ENCODE assay signal across 37 cellular contexts in the genomic region with DNA sequence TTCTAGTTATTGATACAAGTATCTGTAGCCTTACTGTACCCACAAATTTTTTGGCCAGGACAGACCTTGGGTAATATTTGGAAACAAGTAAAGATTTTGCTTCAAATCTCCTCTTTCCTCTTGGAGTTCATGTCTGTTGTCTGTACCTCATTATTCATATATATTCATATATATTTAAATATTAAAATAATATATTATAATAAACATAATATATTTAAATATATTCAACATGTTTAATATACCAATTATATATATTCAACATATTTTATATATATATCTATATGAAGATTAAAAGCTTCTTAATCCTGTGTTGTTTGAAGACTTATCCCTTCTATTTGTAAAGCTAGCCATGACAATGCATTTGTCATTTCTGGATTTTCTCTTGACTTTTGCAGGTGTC. TPM values are rescaled to one million over a fixed set of nuclear protein-coding genes. Genes with fewer than 3 reads are reported as not detected.
"Had no signal": no experiment of that assay in that cellular context is flagged by ENCODE, and none has a peak within 500 bp of the region (broad histone marks: within the 10 kb centered on the region; RNA-seq: fewer than 3 reads in every experiment).

No MANE protein-coding gene starts in this region.

- H3K27me3 Mint-ChIP-seq: activated B cell treated with CpG ODN at 0.5 μM for 24 hours; activated CD4-positive, alpha-beta memory T cell treated with anti-CD3 and anti-CD28 coated beads for 36 hours; activated CD4-positive, alpha-beta T cell treated with anti-CD3 and anti-CD28 coated beads, Interleukin-2, amount 10 ng/mL, durations not matched to agents 24 days and 14 days; activated CD8-positive, alpha-beta memory T cell treated with anti-CD3 and anti-CD28 coated beads, Interleukin-2, amount 10 ng/mL, durations not matched to agents 7 days and 5 days; activated naive CD8-positive, alpha-beta T cell treated with anti-CD3 and anti-CD28 coated beads for 36 hours; activated T-cell treated with anti-CD3 and anti-CD28 coated beads, Interleukin-2, amount 50 U/mL, for 24 hours; activated T-helper 17 cell treated with anti-CD3 and anti-CD28 coated beads, Interleukin-2, amount 50 U/mL, for 72 hours had no signal

- H3K27me3 ChIP-seq: adrenal gland, body of pancreas, brain microvascular endothelial cell, breast epithelium had no signal

- H3K9me3 Mint-ChIP-seq: activated CD4-positive, alpha-beta T cell treated with anti-CD3 and anti-CD28 coated beads, Interleukin-2, amount 10 ng/mL, durations not matched to agents 24 days and 14 days; activated naive CD4-positive, alpha-beta T cell treated with anti-CD3 and anti-CD28 coated beads for 36 hours; activated naive CD8-positive, alpha-beta T cell treated with anti-CD3 and anti-CD28 coated beads for 36 hours; activated T-helper 1 cell treated with anti-CD3 and anti-CD28 coated beads, Interleukin-12 subunit alpha, Interleukin-12 subunit beta, Interleukin-2, Interleukin-4 antibody, amounts not matched to agents 30 ng/mL and 10 ng/mL and 1 ng/mL, durations not matched to agents 14 hours and 24 hours and 36 hours; activated T-helper 17 cell treated with anti-CD3 and anti-CD28 coated beads, Interleukin-2, amount 50 U/mL, for 72 hours; T-helper 1 cell treated with Interleukin-12 subunit alpha and Interleukin-12 subunit beta and Interleukin-4 antibody, amounts not matched to agents 30 μg/mL and 1 μg/mL, for 36 hours; T-helper 2 cell treated with Interferon-gamma antibody and Interleukin-4, amounts not matched to agents 5 μg/mL and 100 μg/mL, for 36 hours had no signal

- H3K4me1 ChIP-seq: adrenal gland, body of pancreas, breast epithelium had no signal

- FAIRE-seq: astrocyte had no signal

- DNase-seq: activated B cell treated with CpG ODN at 0.5 μM for 24 hours; activated CD4-positive, alpha-beta memory T cell treated with anti-CD3 and anti-CD28 coated beads for 36 hours; activated CD4-positive, alpha-beta T cell treated with anti-CD3 and anti-CD28 coated beads for 4 hours; activated CD4-positive, alpha-beta T cell treated with anti-CD3 and anti-CD28 coated beads, Interleukin-2, amount 10 ng/mL, durations not matched to agents 24 days and 14 days; activated CD4-positive, alpha-beta T cell treated with anti-CD3 and anti-CD28 coated beads, Interleukin-2, amount 50 U/mL, for 1 hour; activated CD4-positive, alpha-beta T cell treated with anti-CD3 and anti-CD28 coated beads, Interleukin-2, amount 50 U/mL, for 4 hours; activated CD4-positive, CD25-positive, alpha-beta regulatory T cell treated with anti-CD3 and anti-CD28 coated beads, Interleukin-2, amount 50 U/mL, for 72 hours; activated CD8-positive, alpha-beta memory T cell treated with anti-CD3 and anti-CD28 coated beads for 24 hours; activated CD8-positive, alpha-beta memory T cell treated with anti-CD3 and anti-CD28 coated beads, Interleukin-2, amount 10 ng/mL, durations not matched to agents 7 days and 5 days; activated CD8-positive, alpha-beta memory T cell treated with anti-CD3 and anti-CD28 coated beads, Interleukin-2, amount 50 U/mL, for 48 hours; activated CD8-positive, alpha-beta T cell treated with anti-CD3 and anti-CD28 coated beads, Interleukin-2, amount 10 ng/mL, durations not matched to agents 7 days and 5 days; activated effector memory CD4-positive, alpha-beta T cell treated with anti-CD3 and anti-CD28 coated beads, Interleukin-2, amount 50 U/mL, for 16 hours; activated gamma-delta T cell treated with Interleukin-2 at 50 U/mL for 16 hours; activated naive CD4-positive, alpha-beta T cell; activated naive CD4-positive, alpha-beta T cell treated with anti-CD3 and anti-CD28 coated beads for 36 hours; activated naive CD4-positive, alpha-beta T cell treated with anti-CD3 and anti-CD28 coated beads, Interleukin-2, amount 50 U/mL, for 16 hours; activated naive CD8-positive, alpha-beta T cell treated with anti-CD3 and anti-CD28 coated beads for 36 hours; activated T-cell treated with anti-CD3 and anti-CD28 coated beads, Interleukin-2, amount 50 U/mL, for 24 hours; activated T-cell treated with anti-CD3 and anti-CD28 coated beads, Interleukin-2, amount 50 U/mL, for 72 hours; adrenal gland; amniotic stem cell; aorta; body of pancreas; brain microvascular endothelial cell; central memory CD4-positive, alpha-beta T cell; T-helper 1 cell; T-helper 2 cell; T-helper 9 cell; WERI-Rb-1 had no signal

- H3K27ac ChIP-seq: adrenal gland, body of pancreas, brain microvascular endothelial cell, breast epithelium, WERI-Rb-1 had no signal

- H3K4me1 Mint-ChIP-seq: activated B cell treated with CpG ODN at 0.5 μM for 24 hours; activated CD4-positive, alpha-beta T cell treated with anti-CD3 and anti-CD28 coated beads, Interleukin-2, amount 10 ng/mL, durations not matched to agents 24 days and 14 days; activated CD8-positive, alpha-beta memory T cell treated with anti-CD3 and anti-CD28 coated beads, Interleukin-2, amount 10 ng/mL, durations not matched to agents 7 days and 5 days; activated naive CD8-positive, alpha-beta T cell treated with anti-CD3 and anti-CD28 coated beads for 36 hours; activated T-helper 17 cell treated with anti-CD3 and anti-CD28 coated beads, Interleukin-2, amount 50 U/mL, for 72 hours had no signal

- H3K9me3 ChIP-seq: adrenal gland, body of pancreas, breast epithelium had no signal

- H3K4me3 ChIP-seq: adrenal gland, body of pancreas, breast epithelium had no signal

- H3K36me3 ChIP-seq: adrenal gland, brain microvascular endothelial cell, breast epithelium, WERI-Rb-1 had no signal

- H3K4me3 Mint-ChIP-seq: activated B cell treated with CpG ODN at 0.5 μM for 24 hours; activated CD4-positive, alpha-beta memory T cell treated with anti-CD3 and anti-CD28 coated beads for 36 hours; activated CD4-positive, alpha-beta T cell treated with anti-CD3 and anti-CD28 coated beads, Interleukin-2, amount 10 ng/mL, durations not matched to agents 24 days and 14 days; activated CD8-positive, alpha-beta memory T cell treated with anti-CD3 and anti-CD28 coated beads, Interleukin-2, amount 10 ng/mL, durations not matched to agents 7 days and 5 days; activated CD8-positive, alpha-beta T cell treated with anti-CD3 and anti-CD28 coated beads, Interleukin-2, amount 10 ng/mL, durations not matched to agents 7 days and 5 days; activated naive CD4-positive, alpha-beta T cell treated with anti-CD3 and anti-CD28 coated beads for 36 hours; activated naive CD8-positive, alpha-beta T cell treated with anti-CD3 and anti-CD28 coated beads for 36 hours; activated T-cell treated with anti-CD3 and anti-CD28 coated beads, Interleukin-2, amount 50 U/mL, for 24 hours; activated T-cell treated with anti-CD3 and anti-CD28 coated beads, Interleukin-2, amount 50 U/mL, for 72 hours; activated T-helper 1 cell treated with anti-CD3 and anti-CD28 coated beads, Interleukin-12 subunit alpha, Interleukin-12 subunit beta, Interleukin-2, Interleukin-4 antibody, amounts not matched to agents 30 ng/mL and 10 ng/mL and 1 ng/mL, durations not matched to agents 14 hours and 24 hours and 36 hours; activated T-helper 17 cell treated with anti-CD3 and anti-CD28 coated beads, Interleukin-2, amount 50 U/mL, for 72 hours; T-helper 1 cell treated with Interleukin-12 subunit alpha and Interleukin-12 subunit beta and Interleukin-4 antibody, amounts not matched to agents 30 μg/mL and 1 μg/mL, for 36 hours; T-helper 2 cell treated with Interferon-gamma antibody and Interleukin-4, amounts not matched to agents 5 μg/mL and 100 μg/mL, for 36 hours had no signal

- H3K27ac Mint-ChIP-seq: activated B cell treated with CpG ODN at 0.5 μM for 24 hours; activated CD4-positive, alpha-beta memory T cell treated with anti-CD3 and anti-CD28 coated beads for 36 hours; activated CD4-positive, alpha-beta T cell treated with anti-CD3 and anti-CD28 coated beads, Interleukin-2, amount 10 ng/mL, durations not matched to agents 24 days and 14 days; activated CD8-positive, alpha-beta memory T cell treated with anti-CD3 and anti-CD28 coated beads, Interleukin-2, amount 10 ng/mL, durations not matched to agents 7 days and 5 days; activated CD8-positive, alpha-beta T cell treated with anti-CD3 and anti-CD28 coated beads, Interleukin-2, amount 10 ng/mL, durations not matched to agents 7 days and 5 days; activated naive CD4-positive, alpha-beta T cell treated with anti-CD3 and anti-CD28 coated beads for 36 hours; activated naive CD4-positive, alpha-beta T cell treated with anti-CD3 and anti-CD28 coated beads, Interleukin-2, amount 50 U/mL, for 72 hours; activated naive CD8-positive, alpha-beta T cell treated with anti-CD3 and anti-CD28 coated beads for 36 hours; activated T-cell treated with anti-CD3 and anti-CD28 coated beads, Interleukin-2, amount 50 U/mL, for 24 hours; activated T-cell treated with anti-CD3 and anti-CD28 coated beads, Interleukin-2, amount 50 U/mL, for 72 hours; activated T-helper 1 cell treated with anti-CD3 and anti-CD28 coated beads, Interleukin-12 subunit alpha, Interleukin-12 subunit beta, Interleukin-2, Interleukin-4 antibody, amounts not matched to agents 30 ng/mL and 10 ng/mL and 1 ng/mL, durations not matched to agents 14 hours and 24 hours and 36 hours; activated T-helper 17 cell treated with anti-CD3 and anti-CD28 coated beads, Interleukin-2, amount 50 U/mL, for 72 hours; T-helper 1 cell treated with Interleukin-12 subunit alpha and Interleukin-12 subunit beta and Interleukin-4 antibody, amounts not matched to agents 30 μg/mL and 1 μg/mL, for 36 hours; T-helper 2 cell treated with Interferon-gamma antibody and Interleukin-4, amounts not matched to agents 5 μg/mL and 100 μg/mL, for 36 hours had no signal

- H3K36me3 Mint-ChIP-seq: activated CD4-positive, alpha-beta memory T cell treated with anti-CD3 and anti-CD28 coated beads for 36 hours; activated CD8-positive, alpha-beta memory T cell treated with anti-CD3 and anti-CD28 coated beads, Interleukin-2, amount 10 ng/mL, durations not matched to agents 7 days and 5 days; activated naive CD4-positive, alpha-beta T cell treated with anti-CD3 and anti-CD28 coated beads, Interleukin-2, amount 50 U/mL, for 72 hours; activated naive CD8-positive, alpha-beta T cell treated with anti-CD3 and anti-CD28 coated beads for 36 hours had no signal

- ATAC-seq: activated CD8-positive, alpha-beta memory T cell treated with anti-CD3 and anti-CD28 coated beads, Interleukin-2, amount 10 ng/mL, durations not matched to agents 7 days and 5 days; activated CD8-positive, alpha-beta T cell treated with anti-CD3 and anti-CD28 coated beads, Interleukin-2, amount 10 ng/mL, durations not matched to agents 7 days and 5 days; activated naive CD4-positive, alpha-beta T cell treated with anti-CD3 and anti-CD28 coated beads, Interleukin-2, amount 50 U/mL, for 72 hours; activated T-cell treated with anti-CD3 and anti-CD28 coated beads, Interleukin-2, amount 50 U/mL, for 72 hours; activated T-helper 17 cell treated with anti-CD3 and anti-CD28 coated beads, Interleukin-2, amount 50 U/mL, for 72 hours; body of pancreas had no signal

RNA-seq across cellular contexts. Expression of a gene that starts 38.1 kb away (rescaled TPM):
- total RNA-seq: activated B cell treated with CpG ODN at 0.5 μM for 24 hours; activated CD4-positive, alpha-beta memory T cell treated with anti-CD3 and anti-CD28 coated beads for 36 hours; activated CD4-positive, alpha-beta T cell treated with anti-CD3 and anti-CD28 coated beads, Interleukin-2, amount 10 ng/mL, durations not matched to agents 24 days and 14 days; activated CD8-positive, alpha-beta memory T cell treated with anti-CD3 and anti-CD28 coated beads, Interleukin-2, amount 10 ng/mL, durations not matched to agents 7 days and 5 days; activated CD8-positive, alpha-beta T cell treated with anti-CD3 and anti-CD28 coated beads, Interleukin-2, amount 10 ng/mL, durations not matched to agents 7 days and 5 days; activated naive CD4-positive, alpha-beta T cell treated with anti-CD3 and anti-CD28 coated beads for 36 hours; activated naive CD4-positive, alpha-beta T cell treated with anti-CD3 and anti-CD28 coated beads, Interleukin-2, amount 50 U/mL, for 72 hours; activated naive CD8-positive, alpha-beta T cell treated with anti-CD3 and anti-CD28 coated beads for 36 hours; activated T-cell treated with anti-CD3 and anti-CD28 coated beads, Interleukin-2, amount 50 U/mL, for 72 hours; activated T-helper 1 cell treated with anti-CD3 and anti-CD28 coated beads, Interleukin-12 subunit alpha, Interleukin-12 subunit beta, Interleukin-2, Interleukin-4 antibody, amounts not matched to agents 30 ng/mL and 10 ng/mL and 1 ng/mL, durations not matched to agents 14 hours and 24 hours and 36 hours; activated T-helper 17 cell treated with anti-CD3 and anti-CD28 coated beads, Interleukin-2, amount 50 U/mL, for 72 hours; body of pancreas; cardiac septum had no signal

RNA-seq across cellular contexts. Expression of a gene that starts 40.9 kb away (rescaled TPM):
- total RNA-seq: activated B cell treated with CpG ODN at 0.5 μM for 24 hours; activated CD4-positive, alpha-beta memory T cell treated with anti-CD3 and anti-CD28 coated beads for 36 hours; activated CD4-positive, alpha-beta T cell treated with anti-CD3 and anti-CD28 coated beads, Interleukin-2, amount 10 ng/mL, durations not matched to agents 24 days and 14 days; activated CD8-positive, alpha-beta memory T cell treated with anti-CD3 and anti-CD28 coated beads, Interleukin-2, amount 10 ng/mL, durations not matched to agents 7 days and 5 days; activated CD8-positive, alpha-beta T cell treated with anti-CD3 and anti-CD28 coated beads, Interleukin-2, amount 10 ng/mL, durations not matched to agents 7 days and 5 days; activated naive CD4-positive, alpha-beta T cell treated with anti-CD3 and anti-CD28 coated beads for 36 hours; activated naive CD4-positive, alpha-beta T cell treated with anti-CD3 and anti-CD28 coated beads, Interleukin-2, amount 50 U/mL, for 72 hours; activated naive CD8-positive, alpha-beta T cell treated with anti-CD3 and anti-CD28 coated beads for 36 hours; activated T-cell treated with anti-CD3 and anti-CD28 coated beads, Interleukin-2, amount 50 U/mL, for 72 hours; activated T-helper 1 cell treated with anti-CD3 and anti-CD28 coated beads, Interleukin-12 subunit alpha, Interleukin-12 subunit beta, Interleukin-2, Interleukin-4 antibody, amounts not matched to agents 30 ng/mL and 10 ng/mL and 1 ng/mL, durations not matched to agents 14 hours and 24 hours and 36 hours; activated T-helper 17 cell treated with anti-CD3 and anti-CD28 coated beads, Interleukin-2, amount 50 U/mL, for 72 hours; adrenal gland; astrocyte; body of pancreas; cardiac septum had no signal
